ENCODE assay signal across 1 cellular context in genomic region chr6:131787955-131788712, GRCh38.
TF ChIP-seq lines count a peak whose summit lies in the region.

No MANE protein-coding gene starts in this region.

TF ChIP-seq in K562, 482 proteins besides CTCF, POLR2A, EP300 and RAD21 (continued from another document):
- TF ChIP-seq ATF2 (CRISPR knock-in tag; IDR thresholded peaks at IDR 0.05): no peak
- TF ChIP-seq SAFB (IDR thresholded peaks at IDR 0.05; ENCODE audit: borderline replicate concordance, low read depth, low read length): no peak
- no peak for TF ChIP-seq HDAC2 (IDR thresholded peaks at IDR 0.05)
- no peak for TF ChIP-seq DPF2 (IDR thresholded peaks at IDR 0.05)
- no peak for TF ChIP-seq CXXC5 (CRISPR knock-in tag; IDR thresholded peaks at IDR 0.05)
- TF ChIP-seq RBM25 (IDR thresholded peaks at IDR 0.05; ENCODE audit: low read depth, low read length, severe bottlenecking): no peak
- TF ChIP-seq ZNF143 (CRISPR knock-in tag; IDR thresholded peaks at IDR 0.05): no peak
- TF ChIP-seq ZNF395 (CRISPR knock-in tag; IDR thresholded peaks at IDR 0.05): no peak
- TF ChIP-seq TAF9B (IDR thresholded peaks at IDR 0.05; ENCODE audit: partially characterized antibody): no peak
- no peak for TF ChIP-seq SMARCA5 (IDR thresholded peaks at IDR 0.05)
- no peak for TF ChIP-seq ZBTB5 (IDR thresholded peaks at IDR 0.05)
- no peak for TF ChIP-seq CREB3 (tag; conservative IDR thresholded peaks at IDR 0.05; ENCODE audit: low read depth)
- TF ChIP-seq TAF15 (IDR thresholded peaks at IDR 0.05; ENCODE audit: low read depth, low read length): no peak
- TF ChIP-seq SNRNP70 (optimal IDR thresholded peaks at IDR 0.05; ENCODE audit: low read depth, low read length): no peak
- no peak for TF ChIP-seq ATF4 (CRISPR knock-in tag; IDR thresholded peaks at IDR 0.05)
- no peak for TF ChIP-seq PHF8 (IDR thresholded peaks at IDR 0.05; ENCODE audit: borderline replicate concordance, low read length)
- TF ChIP-seq NCOA6 (IDR thresholded peaks at IDR 0.05): no peak
